ENCODE assay signal across 2 cellular contexts in the genomic region with DNA sequence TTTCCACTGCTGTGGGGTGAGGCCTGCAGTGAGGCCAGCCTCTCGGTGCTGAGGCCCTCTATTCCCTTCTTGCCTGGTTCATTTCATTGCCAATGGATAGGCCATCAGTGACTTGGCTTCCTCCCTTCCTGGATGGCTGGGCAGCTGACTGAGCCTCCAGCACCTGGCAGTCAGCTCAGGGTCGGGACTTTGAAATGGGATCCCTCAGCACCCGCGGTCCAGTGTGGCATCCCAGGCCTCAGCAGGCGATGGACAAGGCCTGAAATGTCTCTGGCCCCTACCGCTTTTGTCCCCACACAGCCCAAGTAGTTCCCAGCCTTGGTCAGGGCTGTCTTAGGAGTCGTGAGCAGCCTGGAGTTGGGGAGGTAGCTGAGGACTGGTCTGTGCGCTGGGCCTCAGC.
TF ChIP-seq lines count a peak whose summit lies in the region.

No MANE protein-coding gene starts in this region.

TF ChIP-seq in GM23338, 12 proteins besides CTCF, POLR2A, EP300 and RAD21 (continued from another document):
- TF ChIP-seq, protein P1, sequence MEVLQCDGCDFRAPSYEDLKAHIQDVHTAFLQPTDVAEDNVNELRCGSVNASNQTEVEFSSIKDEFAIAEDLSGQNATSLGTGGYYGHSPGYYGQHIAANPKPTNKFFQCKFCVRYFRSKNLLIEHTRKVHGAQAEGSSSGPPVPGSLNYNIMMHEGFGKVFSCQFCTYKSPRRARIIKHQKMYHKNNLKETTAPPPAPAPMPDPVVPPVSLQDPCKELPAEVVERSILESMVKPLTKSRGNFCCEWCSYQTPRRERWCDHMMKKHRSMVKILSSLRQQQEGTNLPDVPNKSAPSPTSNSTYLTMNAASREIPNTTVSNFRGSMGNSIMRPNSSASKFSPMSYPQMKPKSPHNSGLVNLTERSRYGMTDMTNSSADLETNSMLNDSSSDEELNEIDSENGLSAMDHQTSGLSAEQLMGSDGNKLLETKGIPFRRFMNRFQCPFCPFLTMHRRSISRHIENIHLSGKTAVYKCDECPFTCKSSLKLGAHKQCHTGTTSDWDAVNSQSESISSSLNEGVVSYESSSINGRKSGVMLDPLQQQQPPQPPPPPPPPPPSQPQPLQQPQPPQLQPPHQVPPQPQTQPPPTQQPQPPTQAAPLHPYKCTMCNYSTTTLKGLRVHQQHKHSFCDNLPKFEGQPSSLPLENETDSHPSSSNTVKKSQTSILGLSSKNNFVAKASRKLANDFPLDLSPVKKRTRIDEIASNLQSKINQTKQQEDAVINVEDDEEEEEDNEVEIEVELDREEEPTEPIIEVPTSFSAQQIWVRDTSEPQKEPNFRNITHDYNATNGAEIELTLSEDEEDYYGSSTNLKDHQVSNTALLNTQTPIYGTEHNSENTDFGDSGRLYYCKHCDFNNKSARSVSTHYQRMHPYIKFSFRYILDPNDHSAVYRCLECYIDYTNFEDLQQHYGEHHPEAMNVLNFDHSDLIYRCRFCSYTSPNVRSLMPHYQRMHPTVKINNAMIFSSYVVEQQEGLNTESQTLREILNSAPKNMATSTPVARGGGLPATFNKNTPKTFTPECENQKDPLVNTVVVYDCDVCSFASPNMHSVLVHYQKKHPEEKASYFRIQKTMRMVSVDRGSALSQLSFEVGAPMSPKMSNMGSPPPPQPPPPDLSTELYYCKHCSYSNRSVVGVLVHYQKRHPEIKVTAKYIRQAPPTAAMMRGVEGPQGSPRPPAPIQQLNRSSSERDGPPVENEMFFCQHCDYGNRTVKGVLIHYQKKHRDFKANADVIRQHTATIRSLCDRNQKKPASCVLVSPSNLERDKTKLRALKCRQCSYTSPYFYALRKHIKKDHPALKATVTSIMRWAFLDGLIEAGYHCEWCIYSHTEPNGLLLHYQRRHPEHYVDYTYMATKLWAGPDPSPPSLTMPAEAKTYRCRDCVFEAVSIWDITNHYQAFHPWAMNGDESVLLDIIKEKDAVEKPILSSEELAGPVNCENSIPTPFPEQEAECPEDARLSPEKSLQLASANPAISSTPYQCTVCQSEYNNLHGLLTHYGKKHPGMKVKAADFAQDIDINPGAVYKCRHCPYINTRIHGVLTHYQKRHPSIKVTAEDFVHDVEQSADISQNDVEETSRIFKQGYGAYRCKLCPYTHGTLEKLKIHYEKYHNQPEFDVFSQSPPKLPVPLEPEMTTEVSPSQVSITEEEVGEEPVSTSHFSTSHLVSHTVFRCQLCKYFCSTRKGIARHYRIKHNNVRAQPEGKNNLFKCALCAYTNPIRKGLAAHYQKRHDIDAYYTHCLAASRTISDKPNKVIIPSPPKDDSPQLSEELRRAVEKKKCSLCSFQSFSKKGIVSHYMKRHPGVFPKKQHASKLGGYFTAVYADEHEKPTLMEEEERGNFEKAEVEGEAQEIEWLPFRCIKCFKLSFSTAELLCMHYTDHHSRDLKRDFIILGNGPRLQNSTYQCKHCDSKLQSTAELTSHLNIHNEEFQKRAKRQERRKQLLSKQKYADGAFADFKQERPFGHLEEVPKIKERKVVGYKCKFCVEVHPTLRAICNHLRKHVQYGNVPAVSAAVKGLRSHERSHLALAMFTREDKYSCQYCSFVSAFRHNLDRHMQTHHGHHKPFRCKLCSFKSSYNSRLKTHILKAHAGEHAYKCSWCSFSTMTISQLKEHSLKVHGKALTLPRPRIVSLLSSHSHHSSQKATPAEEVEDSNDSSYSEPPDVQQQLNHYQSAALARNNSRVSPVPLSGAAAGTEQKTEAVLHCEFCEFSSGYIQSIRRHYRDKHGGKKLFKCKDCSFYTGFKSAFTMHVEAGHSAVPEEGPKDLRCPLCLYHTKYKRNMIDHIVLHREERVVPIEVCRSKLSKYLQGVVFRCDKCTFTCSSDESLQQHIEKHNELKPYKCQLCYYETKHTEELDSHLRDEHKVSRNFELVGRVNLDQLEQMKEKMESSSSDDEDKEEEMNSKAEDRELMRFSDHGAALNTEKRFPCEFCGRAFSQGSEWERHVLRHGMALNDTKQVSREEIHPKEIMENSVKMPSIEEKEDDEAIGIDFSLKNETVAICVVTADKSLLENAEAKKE (CRISPR knock-in tag; IDR thresholded peaks at IDR 0.05) = no peak
- TF ChIP-seq, protein P2, sequence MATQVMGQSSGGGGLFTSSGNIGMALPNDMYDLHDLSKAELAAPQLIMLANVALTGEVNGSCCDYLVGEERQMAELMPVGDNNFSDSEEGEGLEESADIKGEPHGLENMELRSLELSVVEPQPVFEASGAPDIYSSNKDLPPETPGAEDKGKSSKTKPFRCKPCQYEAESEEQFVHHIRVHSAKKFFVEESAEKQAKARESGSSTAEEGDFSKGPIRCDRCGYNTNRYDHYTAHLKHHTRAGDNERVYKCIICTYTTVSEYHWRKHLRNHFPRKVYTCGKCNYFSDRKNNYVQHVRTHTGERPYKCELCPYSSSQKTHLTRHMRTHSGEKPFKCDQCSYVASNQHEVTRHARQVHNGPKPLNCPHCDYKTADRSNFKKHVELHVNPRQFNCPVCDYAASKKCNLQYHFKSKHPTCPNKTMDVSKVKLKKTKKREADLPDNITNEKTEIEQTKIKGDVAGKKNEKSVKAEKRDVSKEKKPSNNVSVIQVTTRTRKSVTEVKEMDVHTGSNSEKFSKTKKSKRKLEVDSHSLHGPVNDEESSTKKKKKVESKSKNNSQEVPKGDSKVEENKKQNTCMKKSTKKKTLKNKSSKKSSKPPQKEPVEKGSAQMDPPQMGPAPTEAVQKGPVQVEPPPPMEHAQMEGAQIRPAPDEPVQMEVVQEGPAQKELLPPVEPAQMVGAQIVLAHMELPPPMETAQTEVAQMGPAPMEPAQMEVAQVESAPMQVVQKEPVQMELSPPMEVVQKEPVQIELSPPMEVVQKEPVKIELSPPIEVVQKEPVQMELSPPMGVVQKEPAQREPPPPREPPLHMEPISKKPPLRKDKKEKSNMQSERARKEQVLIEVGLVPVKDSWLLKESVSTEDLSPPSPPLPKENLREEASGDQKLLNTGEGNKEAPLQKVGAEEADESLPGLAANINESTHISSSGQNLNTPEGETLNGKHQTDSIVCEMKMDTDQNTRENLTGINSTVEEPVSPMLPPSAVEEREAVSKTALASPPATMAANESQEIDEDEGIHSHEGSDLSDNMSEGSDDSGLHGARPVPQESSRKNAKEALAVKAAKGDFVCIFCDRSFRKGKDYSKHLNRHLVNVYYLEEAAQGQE (IDR thresholded peaks at IDR 0.05; ENCODE audit: unreplicated experiment) = no peak
- TF ChIP-seq NANOG (IDR thresholded peaks at IDR 0.05; ENCODE audit: borderline replicate concordance) = no peak

TF ChIP-seq in WTC11, 78 proteins besides CTCF, POLR2A, EP300 and RAD21 (continued from another document):
- TF ChIP-seq, protein P3, sequence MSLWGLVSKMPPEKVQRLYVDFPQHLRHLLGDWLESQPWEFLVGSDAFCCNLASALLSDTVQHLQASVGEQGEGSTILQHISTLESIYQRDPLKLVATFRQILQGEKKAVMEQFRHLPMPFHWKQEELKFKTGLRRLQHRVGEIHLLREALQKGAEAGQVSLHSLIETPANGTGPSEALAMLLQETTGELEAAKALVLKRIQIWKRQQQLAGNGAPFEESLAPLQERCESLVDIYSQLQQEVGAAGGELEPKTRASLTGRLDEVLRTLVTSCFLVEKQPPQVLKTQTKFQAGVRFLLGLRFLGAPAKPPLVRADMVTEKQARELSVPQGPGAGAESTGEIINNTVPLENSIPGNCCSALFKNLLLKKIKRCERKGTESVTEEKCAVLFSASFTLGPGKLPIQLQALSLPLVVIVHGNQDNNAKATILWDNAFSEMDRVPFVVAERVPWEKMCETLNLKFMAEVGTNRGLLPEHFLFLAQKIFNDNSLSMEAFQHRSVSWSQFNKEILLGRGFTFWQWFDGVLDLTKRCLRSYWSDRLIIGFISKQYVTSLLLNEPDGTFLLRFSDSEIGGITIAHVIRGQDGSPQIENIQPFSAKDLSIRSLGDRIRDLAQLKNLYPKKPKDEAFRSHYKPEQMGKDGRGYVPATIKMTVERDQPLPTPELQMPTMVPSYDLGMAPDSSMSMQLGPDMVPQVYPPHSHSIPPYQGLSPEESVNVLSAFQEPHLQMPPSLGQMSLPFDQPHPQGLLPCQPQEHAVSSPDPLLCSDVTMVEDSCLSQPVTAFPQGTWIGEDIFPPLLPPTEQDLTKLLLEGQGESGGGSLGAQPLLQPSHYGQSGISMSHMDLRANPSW (CRISPR knock-in tag; conservative IDR thresholded peaks at IDR 0.05; ENCODE audit: low read depth) = no peak
- TF ChIP-seq RELA (CRISPR knock-in tag; IDR thresholded peaks at IDR 0.05; ENCODE audit: borderline replicate concordance) = no peak
- TF ChIP-seq, protein P4, sequence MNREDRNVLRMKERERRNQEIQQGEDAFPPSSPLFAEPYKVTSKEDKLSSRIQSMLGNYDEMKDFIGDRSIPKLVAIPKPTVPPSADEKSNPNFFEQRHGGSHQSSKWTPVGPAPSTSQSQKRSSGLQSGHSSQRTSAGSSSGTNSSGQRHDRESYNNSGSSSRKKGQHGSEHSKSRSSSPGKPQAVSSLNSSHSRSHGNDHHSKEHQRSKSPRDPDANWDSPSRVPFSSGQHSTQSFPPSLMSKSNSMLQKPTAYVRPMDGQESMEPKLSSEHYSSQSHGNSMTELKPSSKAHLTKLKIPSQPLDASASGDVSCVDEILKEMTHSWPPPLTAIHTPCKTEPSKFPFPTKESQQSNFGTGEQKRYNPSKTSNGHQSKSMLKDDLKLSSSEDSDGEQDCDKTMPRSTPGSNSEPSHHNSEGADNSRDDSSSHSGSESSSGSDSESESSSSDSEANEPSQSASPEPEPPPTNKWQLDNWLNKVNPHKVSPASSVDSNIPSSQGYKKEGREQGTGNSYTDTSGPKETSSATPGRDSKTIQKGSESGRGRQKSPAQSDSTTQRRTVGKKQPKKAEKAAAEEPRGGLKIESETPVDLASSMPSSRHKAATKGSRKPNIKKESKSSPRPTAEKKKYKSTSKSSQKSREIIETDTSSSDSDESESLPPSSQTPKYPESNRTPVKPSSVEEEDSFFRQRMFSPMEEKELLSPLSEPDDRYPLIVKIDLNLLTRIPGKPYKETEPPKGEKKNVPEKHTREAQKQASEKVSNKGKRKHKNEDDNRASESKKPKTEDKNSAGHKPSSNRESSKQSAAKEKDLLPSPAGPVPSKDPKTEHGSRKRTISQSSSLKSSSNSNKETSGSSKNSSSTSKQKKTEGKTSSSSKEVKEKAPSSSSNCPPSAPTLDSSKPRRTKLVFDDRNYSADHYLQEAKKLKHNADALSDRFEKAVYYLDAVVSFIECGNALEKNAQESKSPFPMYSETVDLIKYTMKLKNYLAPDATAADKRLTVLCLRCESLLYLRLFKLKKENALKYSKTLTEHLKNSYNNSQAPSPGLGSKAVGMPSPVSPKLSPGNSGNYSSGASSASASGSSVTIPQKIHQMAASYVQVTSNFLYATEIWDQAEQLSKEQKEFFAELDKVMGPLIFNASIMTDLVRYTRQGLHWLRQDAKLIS (CRISPR knock-in tag; IDR thresholded peaks at IDR 0.05; ENCODE audit: borderline replicate concordance) = no peak
- TF ChIP-seq, protein P5, sequence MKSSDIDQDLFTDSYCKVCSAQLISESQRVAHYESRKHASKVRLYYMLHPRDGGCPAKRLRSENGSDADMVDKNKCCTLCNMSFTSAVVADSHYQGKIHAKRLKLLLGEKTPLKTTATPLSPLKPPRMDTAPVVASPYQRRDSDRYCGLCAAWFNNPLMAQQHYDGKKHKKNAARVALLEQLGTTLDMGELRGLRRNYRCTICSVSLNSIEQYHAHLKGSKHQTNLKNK (CRISPR knock-in tag; IDR thresholded peaks at IDR 0.05) = no peak
